ENCODE assay signal across 1 cellular context in genomic region chr2:67476808-67477790, GRCh38.
TF ChIP-seq lines count a peak whose summit lies in the region.

No MANE protein-coding gene starts in this region.

TF ChIP-seq in GM23338, 12 proteins besides CTCF, POLR2A, EP300 and RAD21 (continued from another document):
- TF ChIP-seq, protein P1, sequence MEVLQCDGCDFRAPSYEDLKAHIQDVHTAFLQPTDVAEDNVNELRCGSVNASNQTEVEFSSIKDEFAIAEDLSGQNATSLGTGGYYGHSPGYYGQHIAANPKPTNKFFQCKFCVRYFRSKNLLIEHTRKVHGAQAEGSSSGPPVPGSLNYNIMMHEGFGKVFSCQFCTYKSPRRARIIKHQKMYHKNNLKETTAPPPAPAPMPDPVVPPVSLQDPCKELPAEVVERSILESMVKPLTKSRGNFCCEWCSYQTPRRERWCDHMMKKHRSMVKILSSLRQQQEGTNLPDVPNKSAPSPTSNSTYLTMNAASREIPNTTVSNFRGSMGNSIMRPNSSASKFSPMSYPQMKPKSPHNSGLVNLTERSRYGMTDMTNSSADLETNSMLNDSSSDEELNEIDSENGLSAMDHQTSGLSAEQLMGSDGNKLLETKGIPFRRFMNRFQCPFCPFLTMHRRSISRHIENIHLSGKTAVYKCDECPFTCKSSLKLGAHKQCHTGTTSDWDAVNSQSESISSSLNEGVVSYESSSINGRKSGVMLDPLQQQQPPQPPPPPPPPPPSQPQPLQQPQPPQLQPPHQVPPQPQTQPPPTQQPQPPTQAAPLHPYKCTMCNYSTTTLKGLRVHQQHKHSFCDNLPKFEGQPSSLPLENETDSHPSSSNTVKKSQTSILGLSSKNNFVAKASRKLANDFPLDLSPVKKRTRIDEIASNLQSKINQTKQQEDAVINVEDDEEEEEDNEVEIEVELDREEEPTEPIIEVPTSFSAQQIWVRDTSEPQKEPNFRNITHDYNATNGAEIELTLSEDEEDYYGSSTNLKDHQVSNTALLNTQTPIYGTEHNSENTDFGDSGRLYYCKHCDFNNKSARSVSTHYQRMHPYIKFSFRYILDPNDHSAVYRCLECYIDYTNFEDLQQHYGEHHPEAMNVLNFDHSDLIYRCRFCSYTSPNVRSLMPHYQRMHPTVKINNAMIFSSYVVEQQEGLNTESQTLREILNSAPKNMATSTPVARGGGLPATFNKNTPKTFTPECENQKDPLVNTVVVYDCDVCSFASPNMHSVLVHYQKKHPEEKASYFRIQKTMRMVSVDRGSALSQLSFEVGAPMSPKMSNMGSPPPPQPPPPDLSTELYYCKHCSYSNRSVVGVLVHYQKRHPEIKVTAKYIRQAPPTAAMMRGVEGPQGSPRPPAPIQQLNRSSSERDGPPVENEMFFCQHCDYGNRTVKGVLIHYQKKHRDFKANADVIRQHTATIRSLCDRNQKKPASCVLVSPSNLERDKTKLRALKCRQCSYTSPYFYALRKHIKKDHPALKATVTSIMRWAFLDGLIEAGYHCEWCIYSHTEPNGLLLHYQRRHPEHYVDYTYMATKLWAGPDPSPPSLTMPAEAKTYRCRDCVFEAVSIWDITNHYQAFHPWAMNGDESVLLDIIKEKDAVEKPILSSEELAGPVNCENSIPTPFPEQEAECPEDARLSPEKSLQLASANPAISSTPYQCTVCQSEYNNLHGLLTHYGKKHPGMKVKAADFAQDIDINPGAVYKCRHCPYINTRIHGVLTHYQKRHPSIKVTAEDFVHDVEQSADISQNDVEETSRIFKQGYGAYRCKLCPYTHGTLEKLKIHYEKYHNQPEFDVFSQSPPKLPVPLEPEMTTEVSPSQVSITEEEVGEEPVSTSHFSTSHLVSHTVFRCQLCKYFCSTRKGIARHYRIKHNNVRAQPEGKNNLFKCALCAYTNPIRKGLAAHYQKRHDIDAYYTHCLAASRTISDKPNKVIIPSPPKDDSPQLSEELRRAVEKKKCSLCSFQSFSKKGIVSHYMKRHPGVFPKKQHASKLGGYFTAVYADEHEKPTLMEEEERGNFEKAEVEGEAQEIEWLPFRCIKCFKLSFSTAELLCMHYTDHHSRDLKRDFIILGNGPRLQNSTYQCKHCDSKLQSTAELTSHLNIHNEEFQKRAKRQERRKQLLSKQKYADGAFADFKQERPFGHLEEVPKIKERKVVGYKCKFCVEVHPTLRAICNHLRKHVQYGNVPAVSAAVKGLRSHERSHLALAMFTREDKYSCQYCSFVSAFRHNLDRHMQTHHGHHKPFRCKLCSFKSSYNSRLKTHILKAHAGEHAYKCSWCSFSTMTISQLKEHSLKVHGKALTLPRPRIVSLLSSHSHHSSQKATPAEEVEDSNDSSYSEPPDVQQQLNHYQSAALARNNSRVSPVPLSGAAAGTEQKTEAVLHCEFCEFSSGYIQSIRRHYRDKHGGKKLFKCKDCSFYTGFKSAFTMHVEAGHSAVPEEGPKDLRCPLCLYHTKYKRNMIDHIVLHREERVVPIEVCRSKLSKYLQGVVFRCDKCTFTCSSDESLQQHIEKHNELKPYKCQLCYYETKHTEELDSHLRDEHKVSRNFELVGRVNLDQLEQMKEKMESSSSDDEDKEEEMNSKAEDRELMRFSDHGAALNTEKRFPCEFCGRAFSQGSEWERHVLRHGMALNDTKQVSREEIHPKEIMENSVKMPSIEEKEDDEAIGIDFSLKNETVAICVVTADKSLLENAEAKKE (CRISPR knock-in tag; IDR thresholded peaks at IDR 0.05) = no peak
- TF ChIP-seq ZNF114 (CRISPR knock-in tag; IDR thresholded peaks at IDR 0.05) = no peak
- TF ChIP-seq ZNF331 (CRISPR knock-in tag; IDR thresholded peaks at IDR 0.05; ENCODE audit: low read depth) = no peak
- TF ChIP-seq STAT1 (IDR thresholded peaks at IDR 0.05; ENCODE audit: unreplicated experiment) = no peak
